Comparison of ENCODE assay signal across 2 cellular contexts in the genomic region with DNA sequence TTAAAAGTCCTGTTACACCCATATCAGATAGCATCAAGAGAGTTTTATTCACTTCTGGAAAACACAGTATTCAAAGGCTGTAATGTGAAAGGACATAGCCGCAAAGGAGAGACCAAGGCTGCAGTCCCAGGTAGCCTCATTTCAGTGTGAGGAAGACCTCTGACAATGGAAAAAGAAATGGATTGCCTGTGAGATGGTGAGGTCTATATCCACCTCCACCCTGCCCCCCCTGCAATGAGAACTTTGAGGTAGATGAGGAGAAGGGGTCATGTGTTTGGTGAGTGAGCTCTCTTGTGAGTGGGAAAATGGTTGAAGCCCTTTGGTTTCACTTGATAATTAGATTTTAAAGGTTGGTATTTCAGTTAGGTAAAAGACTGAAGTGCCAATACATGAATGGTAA.
TF ChIP-seq lines count a peak whose summit lies in the region.

No MANE protein-coding gene starts in this region.

TF ChIP-seq in SK-N-SH, 30 proteins besides CTCF, POLR2A, EP300 and RAD21 (continued from another document):
- TF ChIP-seq NFIC (IDR thresholded peaks at IDR 0.05; ENCODE audit: borderline replicate concordance) (no peak), RXRA (IDR thresholded peaks at IDR 0.05; ENCODE audit: borderline replicate concordance, low read depth) (no peak), TCF12 (IDR thresholded peaks at IDR 0.05) (no peak)

TF ChIP-seq in SK-N-SH treated with all-trans-retinoic acid at 6 μM for 48 hours, 23 proteins besides CTCF, POLR2A, EP300 and RAD21 (continued from another document):
- TF ChIP-seq, protein P1, sequence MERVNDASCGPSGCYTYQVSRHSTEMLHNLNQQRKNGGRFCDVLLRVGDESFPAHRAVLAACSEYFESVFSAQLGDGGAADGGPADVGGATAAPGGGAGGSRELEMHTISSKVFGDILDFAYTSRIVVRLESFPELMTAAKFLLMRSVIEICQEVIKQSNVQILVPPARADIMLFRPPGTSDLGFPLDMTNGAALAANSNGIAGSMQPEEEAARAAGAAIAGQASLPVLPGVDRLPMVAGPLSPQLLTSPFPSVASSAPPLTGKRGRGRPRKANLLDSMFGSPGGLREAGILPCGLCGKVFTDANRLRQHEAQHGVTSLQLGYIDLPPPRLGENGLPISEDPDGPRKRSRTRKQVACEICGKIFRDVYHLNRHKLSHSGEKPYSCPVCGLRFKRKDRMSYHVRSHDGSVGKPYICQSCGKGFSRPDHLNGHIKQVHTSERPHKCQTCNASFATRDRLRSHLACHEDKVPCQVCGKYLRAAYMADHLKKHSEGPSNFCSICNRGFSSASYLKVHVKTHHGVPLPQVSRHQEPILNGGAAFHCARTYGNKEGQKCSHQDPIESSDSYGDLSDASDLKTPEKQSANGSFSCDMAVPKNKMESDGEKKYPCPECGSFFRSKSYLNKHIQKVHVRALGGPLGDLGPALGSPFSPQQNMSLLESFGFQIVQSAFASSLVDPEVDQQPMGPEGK (CRISPR knock-in tag; IDR thresholded peaks at IDR 0.05; ENCODE audit: borderline replicate concordance) = no peak
- no peak for TF ChIP-seq BACH2 (CRISPR knock-in tag; IDR thresholded peaks at IDR 0.05; ENCODE audit: borderline replicate concordance)
- TF ChIP-seq CSDC2 (CRISPR knock-in tag; IDR thresholded peaks at IDR 0.05) = no peak
- no peak for TF ChIP-seq SNAI2 (CRISPR knock-in tag; IDR thresholded peaks at IDR 0.05)
- no peak for TF ChIP-seq ZNF8 (CRISPR knock-in tag; IDR thresholded peaks at IDR 0.05)
- no peak for TF ChIP-seq ISL1 (CRISPR knock-in tag; IDR thresholded peaks at IDR 0.05)
- no peak for TF ChIP-seq ZFP30 (CRISPR knock-in tag; IDR thresholded peaks at IDR 0.05)
